In genomic region chr6:163201855-163202254, GRCh38 we compare ENCODE assay signal across 30 cellular contexts.
"Had no signal": no experiment of that assay in that cellular context is flagged by ENCODE, and none has a peak within 500 bp of the region (broad histone marks: within the 10 kb centered on the region; RNA-seq: fewer than 3 reads in every experiment).

No MANE protein-coding gene starts in this region.

- DNase-seq: activated CD4-positive, alpha-beta memory T cell treated with anti-CD3 and anti-CD28 coated beads for 36 hours; activated CD4-positive, alpha-beta T cell treated with anti-CD3 and anti-CD28 coated beads for 36 hours; activated CD4-positive, alpha-beta T cell treated with anti-CD3 and anti-CD28 coated beads, Interleukin-2, amount 10 ng/mL, durations not matched to agents 24 days and 14 days; activated CD4-positive, CD25-positive, alpha-beta regulatory T cell; activated CD4-positive, CD25-positive, alpha-beta regulatory T cell treated with anti-CD3 and anti-CD28 coated beads, Interleukin-2, amount 50 U/mL, for 72 hours; activated CD8-positive, alpha-beta memory T cell treated with anti-CD3 and anti-CD28 coated beads, Interleukin-2, amount 10 ng/mL, durations not matched to agents 7 days and 5 days; activated CD8-positive, alpha-beta memory T cell treated with anti-CD3 and anti-CD28 coated beads, Interleukin-2, amount 50 U/mL, for 4 hours; activated CD8-positive, alpha-beta T cell treated with anti-CD3 and anti-CD28 coated beads, Interleukin-2, amount 10 ng/mL, durations not matched to agents 7 days and 5 days; activated effector memory CD4-positive, alpha-beta T cell treated with anti-CD3 and anti-CD28 coated beads, Interleukin-2, amount 50 U/mL, for 16 hours; activated naive CD4-positive, alpha-beta T cell treated with anti-CD3 and anti-CD28 coated beads for 36 hours; activated naive CD8-positive, alpha-beta T cell treated with anti-CD3 and anti-CD28 coated beads for 36 hours; activated naive CD8-positive, alpha-beta T cell treated with anti-CD3 and anti-CD28 coated beads, Interleukin-2, amount 50 U/mL, for 24 hours; activated T-cell treated with anti-CD3 and anti-CD28 coated beads, Interleukin-2, amount 50 U/mL, for 1 hour; activated T-cell treated with anti-CD3 and anti-CD28 coated beads, Interleukin-2, amount 50 U/mL, for 48 hours; adrenal gland; amygdala; aorta; body of pancreas; caudate nucleus; cortex of kidney; effector memory CD4-positive, alpha-beta T cell; endodermal cell; foreskin keratinocyte; gastrocnemius medialis; glutamatergic neuron; T-helper 2 cell had no signal

- H3K4me3 ChIP-seq: adrenal gland, body of pancreas, gastrocnemius medialis had no signal

- H3K4me1 Mint-ChIP-seq: activated CD4-positive, alpha-beta T cell treated with anti-CD3 and anti-CD28 coated beads for 36 hours; activated CD4-positive, alpha-beta T cell treated with anti-CD3 and anti-CD28 coated beads, Interleukin-2, amount 10 ng/mL, durations not matched to agents 24 days and 14 days; activated CD8-positive, alpha-beta memory T cell treated with anti-CD3 and anti-CD28 coated beads, Interleukin-2, amount 10 ng/mL, durations not matched to agents 7 days and 5 days; activated naive CD4-positive, alpha-beta T cell treated with anti-CD3 and anti-CD28 coated beads, Interleukin-2, amount 50 U/mL, for 24 hours; activated naive CD8-positive, alpha-beta T cell treated with anti-CD3 and anti-CD28 coated beads for 36 hours; activated naive CD8-positive, alpha-beta T cell treated with anti-CD3 and anti-CD28 coated beads, Interleukin-2, amount 50 U/mL, for 24 hours; endodermal cell had no signal

- H3K36me3 Mint-ChIP-seq: activated CD4-positive, alpha-beta memory T cell treated with anti-CD3 and anti-CD28 coated beads for 36 hours; activated CD8-positive, alpha-beta memory T cell treated with anti-CD3 and anti-CD28 coated beads, Interleukin-2, amount 10 ng/mL, durations not matched to agents 7 days and 5 days; activated naive CD4-positive, alpha-beta T cell treated with anti-CD3 and anti-CD28 coated beads, Interleukin-2, amount 50 U/mL, for 24 hours; activated naive CD8-positive, alpha-beta T cell treated with anti-CD3 and anti-CD28 coated beads for 36 hours had no signal

- H3K27me3 ChIP-seq: adrenal gland, body of pancreas, foreskin keratinocyte, gastrocnemius medialis had no signal

- H3K27ac ChIP-seq: adrenal gland, body of pancreas, foreskin keratinocyte, gastrocnemius medialis had no signal

- H3K27ac Mint-ChIP-seq: activated CD4-positive, alpha-beta memory T cell treated with anti-CD3 and anti-CD28 coated beads for 36 hours; activated CD4-positive, alpha-beta T cell treated with anti-CD3 and anti-CD28 coated beads for 36 hours; activated CD4-positive, alpha-beta T cell treated with anti-CD3 and anti-CD28 coated beads, Interleukin-2, amount 10 ng/mL, durations not matched to agents 24 days and 14 days; activated CD8-positive, alpha-beta memory T cell treated with anti-CD3 and anti-CD28 coated beads, Interleukin-2, amount 10 ng/mL, durations not matched to agents 7 days and 5 days; activated CD8-positive, alpha-beta T cell treated with anti-CD3 and anti-CD28 coated beads, Interleukin-2, amount 10 ng/mL, durations not matched to agents 7 days and 5 days; activated naive CD4-positive, alpha-beta T cell treated with anti-CD3 and anti-CD28 coated beads for 36 hours; activated naive CD4-positive, alpha-beta T cell treated with anti-CD3 and anti-CD28 coated beads, Interleukin-2, amount 50 U/mL, for 24 hours; activated naive CD8-positive, alpha-beta T cell treated with anti-CD3 and anti-CD28 coated beads for 36 hours; activated naive CD8-positive, alpha-beta T cell treated with anti-CD3 and anti-CD28 coated beads, Interleukin-2, amount 50 U/mL, for 24 hours; activated T-helper 1 cell treated with anti-CD3 and anti-CD28 coated beads, Interleukin-12 subunit alpha, Interleukin-12 subunit beta, Interleukin-2, Interleukin-4 antibody, amounts not matched to agents 30 ng/mL and 10 ng/mL and 1 ng/mL, durations not matched to agents 14 hours and 24 hours and 36 hours; activated T-helper 2 cell treated with anti-CD3 and anti-CD28 coated beads, Interferon-gamma antibody, Interleukin-2, Interleukin-4, amounts not matched to agents 10 μg/mL and 5 μg/mL and 100 μg/mL, durations not matched to agents 14 hours and 24 hours and 36 hours; endodermal cell had no signal

- H3K4me3 Mint-ChIP-seq: activated CD4-positive, alpha-beta memory T cell treated with anti-CD3 and anti-CD28 coated beads for 36 hours; activated CD4-positive, alpha-beta T cell treated with anti-CD3 and anti-CD28 coated beads for 36 hours; activated CD4-positive, alpha-beta T cell treated with anti-CD3 and anti-CD28 coated beads, Interleukin-2, amount 10 ng/mL, durations not matched to agents 24 days and 14 days; activated CD8-positive, alpha-beta memory T cell treated with anti-CD3 and anti-CD28 coated beads, Interleukin-2, amount 10 ng/mL, durations not matched to agents 7 days and 5 days; activated CD8-positive, alpha-beta T cell treated with anti-CD3 and anti-CD28 coated beads, Interleukin-2, amount 10 ng/mL, durations not matched to agents 7 days and 5 days; activated naive CD4-positive, alpha-beta T cell treated with anti-CD3 and anti-CD28 coated beads for 36 hours; activated naive CD4-positive, alpha-beta T cell treated with anti-CD3 and anti-CD28 coated beads, Interleukin-2, amount 50 U/mL, for 24 hours; activated naive CD8-positive, alpha-beta T cell treated with anti-CD3 and anti-CD28 coated beads for 36 hours; activated naive CD8-positive, alpha-beta T cell treated with anti-CD3 and anti-CD28 coated beads, Interleukin-2, amount 50 U/mL, for 24 hours; activated T-helper 1 cell treated with anti-CD3 and anti-CD28 coated beads, Interleukin-12 subunit alpha, Interleukin-12 subunit beta, Interleukin-2, Interleukin-4 antibody, amounts not matched to agents 30 ng/mL and 10 ng/mL and 1 ng/mL, durations not matched to agents 14 hours and 24 hours and 36 hours; endodermal cell had no signal

- H3K36me3 ChIP-seq: adrenal gland, gastrocnemius medialis had no signal

- H3K27me3 Mint-ChIP-seq: activated CD8-positive, alpha-beta memory T cell treated with anti-CD3 and anti-CD28 coated beads, Interleukin-2, amount 10 ng/mL, durations not matched to agents 7 days and 5 days had no signal

- H3K9me3 Mint-ChIP-seq: activated CD4-positive, alpha-beta memory T cell treated with anti-CD3 and anti-CD28 coated beads for 36 hours; activated CD4-positive, alpha-beta T cell treated with anti-CD3 and anti-CD28 coated beads, Interleukin-2, amount 10 ng/mL, durations not matched to agents 24 days and 14 days; activated naive CD4-positive, alpha-beta T cell treated with anti-CD3 and anti-CD28 coated beads for 36 hours; activated naive CD8-positive, alpha-beta T cell treated with anti-CD3 and anti-CD28 coated beads for 36 hours had no signal

- H3K9me3 ChIP-seq: adrenal gland, body of pancreas, gastrocnemius medialis had no signal

- H3K4me1 ChIP-seq: adrenal gland, body of pancreas, foreskin keratinocyte, gastrocnemius medialis had no signal

- ATAC-seq: activated CD4-positive, alpha-beta T cell treated with anti-CD3 and anti-CD28 coated beads for 36 hours; activated CD8-positive, alpha-beta memory T cell treated with anti-CD3 and anti-CD28 coated beads, Interleukin-2, amount 10 ng/mL, durations not matched to agents 7 days and 5 days; activated CD8-positive, alpha-beta T cell treated with anti-CD3 and anti-CD28 coated beads, Interleukin-2, amount 10 ng/mL, durations not matched to agents 7 days and 5 days; activated naive CD8-positive, alpha-beta T cell treated with anti-CD3 and anti-CD28 coated beads, Interleukin-2, amount 50 U/mL, for 24 hours; body of pancreas; esophagus mucosa; foreskin keratinocyte; gastrocnemius medialis had no signal
